ENCODE assay signal across 9 cellular contexts in genomic region chr11:133163463-133164419, GRCh38.
A peak's percentile ranks its signal among the peaks of the same experiment; 100 is the strongest.
DNase-seq lines count a peak whose midpoint lies in the region; ATAC-seq and TF ChIP-seq lines count a peak whose summit lies in the region.
"Had no signal": no experiment of that assay in that cellular context is flagged by ENCODE, and none has a peak within 500 bp of the region (broad histone marks: within the 10 kb centered on the region; RNA-seq: fewer than 3 reads in every experiment).

No MANE protein-coding gene starts in this region.

- TF ChIP-seq CTCF in C4-2B (conservative IDR thresholded peaks at IDR 0.05) (peak; percentile 88), esophagus muscularis mucosa (IDR thresholded peaks at IDR 0.05) (peak; percentile 38 to 72 (median 61))

- H3K27me3 ChIP-seq in esophagus muscularis mucosa (peaks cover 0 to 22% (median 0%) of the 10 kb centered on the region in 4 donors), neuronal stem cell (ENCODE audit: control insufficient read depth in 3 of 3, insufficient read depth in 3 of 3, low read depth in 1 of 3, low read length in 3 of 3) (no peaks in the 10 kb centered on the region)
- H3K27me3 ChIP-seq: SJSA1 had no signal

- H3K4me1 ChIP-seq in esophagus muscularis mucosa: peaks cover 0 to 5% (median 2%) of the 10 kb centered on the region in 4 donors
- peaks cover 0 to 5% of the 10 kb centered on the region in 2 donors for H3K4me1 ChIP-seq in neuronal stem cell (ENCODE audit: control insufficient read depth in 2 of 2, insufficient read depth in 1 of 2, low read depth in 1 of 2, low read length in 2 of 2)
- H3K4me1 ChIP-seq: SJSA1 had no signal

- DNase-seq in OCI-M1 (lab: John Stamatoyannopoulos, UW) (peak; percentile 83), esophagus muscularis mucosa (ENCODE audit: extremely low spot score) (no peak), neuronal stem cell (ENCODE audit: low spot score) (peak; percentile 46)
- no peak for DNase-seq in stimulated activated CD4-positive, alpha-beta T cell treated with anti-CD3 and anti-CD28 coated beads, Interleukin-4, amount 100 ng/mL, for 1 hour
- DNase-seq in activated CD4-positive, alpha-beta T cell treated with anti-CD3 and anti-CD28 coated beads, Interleukin-2, amount 50 U/mL, for 1 hour: no peak

- H3K27ac ChIP-seq in C4-2B (no peak overlapping the region), esophagus muscularis mucosa (replicated peaks in 1 of 4) (no peak overlapping the region), neuronal stem cell (replicated peaks; ENCODE audit: low read length) (no peak overlapping the region)
- H3K27ac ChIP-seq: SJSA1 had no signal

- intact Hi-C loops in esophagus muscularis mucosa (cut with DNase I): no loop called here

- TF ChIP-seq POLR2A in esophagus muscularis mucosa (IDR thresholded peaks at IDR 0.05; ENCODE audit: low read depth): no peak

- no peak overlapping the region for H2AK5ac ChIP-seq in neuronal stem cell (ENCODE audit: low read depth, low read length)

- no peak overlapping the region for H3K14ac ChIP-seq in neuronal stem cell (ENCODE audit: low read length)

- no peak overlapping the region for H2BK12ac ChIP-seq in neuronal stem cell (ENCODE audit: low read length)

- H3K79me1 ChIP-seq in neuronal stem cell (ENCODE audit: low read depth, low read length): no peaks in the 10 kb centered on the region

- H3K9ac ChIP-seq in neuronal stem cell (ENCODE audit: low read depth, low read length, poor library complexity): no peak overlapping the region

- H4K91ac ChIP-seq in neuronal stem cell (ENCODE audit: low read depth, low read length, poor library complexity): no peak overlapping the region

- H3K4ac ChIP-seq in neuronal stem cell (ENCODE audit: low read length): no peak overlapping the region

- no peaks in the 10 kb centered on the region for H3K36me3 ChIP-seq in esophagus muscularis mucosa
- H3K36me3 ChIP-seq in neuronal stem cell (replicated peaks in 1 of 2; ENCODE audit: control insufficient read depth in 2 of 2, insufficient read depth in 2 of 2, low read length in 2 of 2): no peaks in the 10 kb centered on the region
- H3K36me3 ChIP-seq: SJSA1 had no signal

- ATAC-seq in GM18867 (IDR thresholded peaks at IDR 0.05; ENCODE audit: unreplicated experiment) (peak; percentile 83), HG03521 (IDR thresholded peaks at IDR 0.05; ENCODE audit: unreplicated experiment) (peak; percentile 66)

- TF ChIP-seq EP300 in esophagus muscularis mucosa (IDR thresholded peaks at IDR 0.05): no peak

- H3K4me3 ChIP-seq in esophagus muscularis mucosa (no peak overlapping the region), neuronal stem cell (ENCODE audit: low read length in 2 of 2) (no peak overlapping the region)
- H3K4me3 ChIP-seq: SJSA1 had no signal

- H4K8ac ChIP-seq in neuronal stem cell (ENCODE audit: low read depth, low read length): no peak overlapping the region

- H2BK5ac ChIP-seq in neuronal stem cell (ENCODE audit: low read length): no peak overlapping the region

- H2BK120ac ChIP-seq in neuronal stem cell (ENCODE audit: low read depth, low read length): no peak overlapping the region

- 47% methylated on average over 12 of the region's 12 CpGs for WGBS in esophagus muscularis mucosa
- WGBS in neuronal stem cell (ENCODE audit: extremely low coverage in 2 of 2, insufficient read length in 2 of 2, insufficient replicate concordance in 1 of 2), 2 donors: no CpG with 5 or more reads among the region's 12 CpGs

- H3K18ac ChIP-seq in neuronal stem cell (ENCODE audit: low read length): no peak overlapping the region

- H3K9me3 ChIP-seq in esophagus muscularis mucosa (no peaks in the 10 kb centered on the region), neuronal stem cell (replicated peaks in 1 of 2; ENCODE audit: control insufficient read depth in 2 of 2, insufficient read depth in 1 of 2, low read depth in 1 of 2, low read length in 2 of 2) (no peaks in the 10 kb centered on the region)
- H3K9me3 ChIP-seq: SJSA1 had no signal

- no peak overlapping the region for H2AFZ ChIP-seq in neuronal stem cell (ENCODE audit: low read length)

- H3K23ac ChIP-seq in neuronal stem cell (ENCODE audit: low read depth, low read length, poor library complexity): no peak overlapping the region

- no peak overlapping the region for H3K4me2 ChIP-seq in neuronal stem cell (ENCODE audit: insufficient read depth, low read length, poor library complexity, severe bottlenecking)

- H2BK15ac ChIP-seq in neuronal stem cell (ENCODE audit: low read length): no peak overlapping the region

Comparison
In these comparisons a context has a peak if more than half of its experiments do, and no peak if none do; other contexts are left out.
1. DNase-seq: peak in OCI-M1 (single experiment) and neuronal stem cell (single experiment); none in esophagus muscularis mucosa (single experiment), stimulated activated CD4-positive, alpha-beta T cell treated with anti-CD3 and anti-CD28 coated beads, Interleukin-4, amount 100 ng/mL, for 1 hour (single experiment) and activated CD4-positive, alpha-beta T cell treated with anti-CD3 and anti-CD28 coated beads, Interleukin-2, amount 50 U/mL, for 1 hour (single experiment).